In the genomic region with DNA sequence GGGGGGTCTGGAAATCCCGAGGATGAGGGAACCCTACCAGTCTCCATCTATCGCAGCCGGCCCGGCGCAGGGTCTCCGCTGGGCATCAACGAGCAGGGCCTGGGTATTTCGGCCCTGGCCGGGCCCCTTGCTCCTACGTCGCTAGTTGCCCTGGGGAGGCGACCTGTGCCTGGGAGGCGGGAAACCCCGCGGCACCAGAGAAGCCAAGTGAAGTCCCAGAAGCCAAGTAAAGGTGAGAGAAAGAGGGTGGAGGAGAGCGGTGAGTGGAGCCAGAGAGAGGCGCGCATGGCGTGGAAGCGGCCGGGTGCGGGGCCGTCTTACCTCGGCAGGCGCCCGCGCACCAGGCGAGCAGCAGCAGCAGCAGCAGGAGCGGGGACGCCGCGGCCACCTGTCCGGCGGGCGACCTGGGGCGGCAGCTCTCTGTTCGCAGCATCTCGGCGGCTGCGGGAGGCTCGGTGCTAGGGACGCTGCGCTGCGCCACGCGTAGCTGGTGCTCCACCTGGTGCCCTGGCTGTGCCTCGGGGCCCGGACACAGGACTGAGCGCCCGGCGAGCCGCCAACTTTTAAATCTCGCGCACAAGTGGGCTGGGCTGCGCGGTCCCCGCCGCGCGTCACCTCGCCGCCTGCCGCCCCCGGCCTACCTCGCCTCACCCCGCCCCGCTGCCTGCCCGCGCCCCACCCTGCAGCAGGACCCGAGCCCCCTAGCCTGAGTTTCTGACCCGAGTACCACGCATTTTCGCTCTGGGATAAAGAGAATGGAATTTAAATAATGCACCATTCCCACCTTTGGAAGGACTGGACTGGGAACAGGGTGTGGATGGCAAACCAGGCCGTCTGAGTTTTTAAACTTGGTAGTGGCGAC, we compare ENCODE assay signal across 8 cellular contexts. TPM values are rescaled to one million over a fixed set of nuclear protein-coding genes. Genes with fewer than 3 reads are reported as not detected.
DNase-seq lines count a peak whose midpoint lies in the region; ATAC-seq and TF ChIP-seq lines count a peak whose summit lies in the region.

A gene with protein sequence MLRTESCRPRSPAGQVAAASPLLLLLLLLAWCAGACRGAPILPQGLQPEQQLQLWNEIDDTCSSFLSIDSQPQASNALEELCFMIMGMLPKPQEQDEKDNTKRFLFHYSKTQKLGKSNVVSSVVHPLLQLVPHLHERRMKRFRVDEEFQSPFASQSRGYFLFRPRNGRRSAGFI (minus strand): TSS at position 539 of the 862 bp plus-strand sequence. CDS start 106 bp downstream, at position 433.

- peak; percentile 52 for DNase-seq in ACHN
- DNase-seq in RPMI7951 (ENCODE audit: low read depth) = peak; percentile 35
- DNase-seq in astrocyte of the cerebellum (ENCODE audit: low read depth) = no peak
- peak in 2 of 3 donors; percentile 6 to 20 for DNase-seq in stimulated activated CD4-positive, alpha-beta T cell treated with anti-CD3 and anti-CD28 coated beads, Interleukin-12 subunit alpha, Interleukin-12 subunit beta, amount 100 ng/mL, for 48 hours (ENCODE audit: low read depth in 2 of 3, low spot score in 1 of 3)
- no peak for DNase-seq in SKM-1 treated with dmso at 0.1 percent for 144 hours (lab: John Stamatoyannopoulos, UW; ENCODE audit: unreplicated experiment)

- H3K4me3 ChIP-seq in astrocyte of the cerebellum (ENCODE audit: low read depth, low read length) = peak within 1 kb of the TSS; percentile 41
- H3K4me3 ChIP-seq in iPS-20b (ENCODE audit: low read length) = peak within 1 kb of the TSS; percentile 83

- no peak for TF ChIP-seq CTCF in astrocyte of the cerebellum (IDR thresholded peaks at IDR 0.05; ENCODE audit: low read depth, low read length, missing control alignments)

- peak within 1 kb of the TSS; percentile 58; the same call in 1 of the 2 replicates for H3K9ac ChIP-seq in iPS-20b (ENCODE audit: low read depth, low read length)

- H3K4me1 ChIP-seq in iPS-20b (ENCODE audit: insufficient read depth, low read length) = peaks cover 37% of the 10 kb centered on the region; the same call in 1 of the 2 replicates

- ATAC-seq in GM18867 (IDR thresholded peaks at IDR 0.05; ENCODE audit: unreplicated experiment) = peak; percentile 92
- ATAC-seq in HG03342 (IDR thresholded peaks at IDR 0.05; ENCODE audit: unreplicated experiment) = peak; percentile 68

- in situ Hi-C loops in ACHN (cut with HindIII; ENCODE audit: low pct_ligation_motif_present, low pct_unique_long_range_greater_than_20kb, low sequenced_read_pairs) (no loop called here), astrocyte of the cerebellum (cut with HindIII; ENCODE audit: low sequenced_read_pairs) (no loop called here)

- no peaks in the 10 kb centered on the region; the same call in 1 of the 2 replicates for H3K9me3 ChIP-seq in iPS-20b (ENCODE audit: insufficient read depth, low read depth, low read length)

- H3K36me3 ChIP-seq in iPS-20b (ENCODE audit: insufficient read depth, low read depth, low read length) = no peaks in the 10 kb centered on the region

- no peak within 1 kb of the TSS for H3K27ac ChIP-seq in iPS-20b (ENCODE audit: low read length)

- peaks cover 31% of the 10 kb centered on the region; the same call in 1 of the 2 replicates for H3K27me3 ChIP-seq in iPS-20b (ENCODE audit: insufficient read depth, low read length)

RNA-seq across cellular contexts. Expression of the gene that starts here (rescaled TPM):
- total RNA-seq in RPMI7951 (2014; rRNA removed; shearing (Covaris generic)) = 5.5 and 7.3 TPM in 2 replicates

Comparison
In these comparisons a context has a peak if more than half of its experiments do, and no peak if none do; other contexts are left out.
1. DNase-seq: peak in ACHN (single experiment), RPMI7951 (single experiment) and stimulated activated CD4-positive, alpha-beta T cell treated with anti-CD3 and anti-CD28 coated beads, Interleukin-12 subunit alpha, Interleukin-12 subunit beta, amount 100 ng/mL, for 48 hours (2 of 3); none in astrocyte of the cerebellum (single experiment) and SKM-1 treated with dmso at 0.1 percent for 144 hours (single experiment).